In genomic region chr12:42588981-42589464, GRCh38 we compare ENCODE assay signal across 8 cellular contexts. TPM values are rescaled to one million over a fixed set of nuclear protein-coding genes. Genes with fewer than 3 reads are reported as not detected.
DNase-seq lines count a peak whose midpoint lies in the region; ATAC-seq, FAIRE-seq and TF ChIP-seq lines count a peak whose summit lies in the region.

No MANE protein-coding gene starts in this region.

- no peaks in the 10 kb centered on the region for H3K9me3 Mint-ChIP-seq in activated B cell treated with CpG ODN at 0.5 μM for 24 hours

- POLR2A ChIA-PET in activated B cell treated with CpG ODN at 0.5 μM for 24 hours (lab: Charles Lee), result interaction anchor here (0.7 kb wide), 1 partner anchor 20 kb away, joined by 3 read pairs; no protein-coding TSS in a partner anchor

- CTCF ChIA-PET in activated B cell treated with CpG ODN at 0.5 μM for 24 hours (lab: Charles Lee), result interaction anchor here (1.9 kb wide), 1 partner anchor 20 kb away, joined by 5 read pairs; no protein-coding TSS in a partner anchor

- intact Hi-C loops in activated B cell treated with CpG ODN at 0.5 μM for 24 hours (cut with micrococcal nuclease), result loop anchor here (2.0 kb wide), 1 partner anchor 104 kb away; no protein-coding TSS in a partner anchor

- no peak for TF ChIP-seq CTCF in activated B cell treated with CpG ODN at 0.5 μM for 24 hours (IDR thresholded peaks at IDR 0.05)
- peak in 1 of 3 donors; percentile 11 for TF ChIP-seq CTCF in omental fat pad (IDR thresholded peaks at IDR 0.05)

- H3K4me1 Mint-ChIP-seq in activated B cell treated with CpG ODN at 0.5 μM for 24 hours, result peaks cover 18% of the 10 kb centered on the region

- TF ChIP-seq POLR2A in H54 (IDR thresholded peaks at IDR 0.05; ENCODE audit: low read depth, low read length), result no peak

- peak; percentile 64 for DNase-seq in Daoy (ENCODE audit: low read depth)
- peak; percentile 41 for DNase-seq in HuH-7 (ENCODE audit: low spot score)
- peak; percentile 22 for DNase-seq in activated B cell treated with CpG ODN at 0.5 μM for 24 hours
- peak; percentile 7 for DNase-seq in germinal center (ENCODE audit: low spot score)
- no peak for DNase-seq in omental fat pad (ENCODE audit: low spot score)
- no peak for DNase-seq in HPDE6-E6E7 (ENCODE audit: extremely low spot score)
- no peak for DNase-seq in H54 (ENCODE audit: insufficient read length, low spot score)

- H3K27ac Mint-ChIP-seq in activated B cell treated with CpG ODN at 0.5 μM for 24 hours, result no peak overlapping the region

- H3K27me3 Mint-ChIP-seq in activated B cell treated with CpG ODN at 0.5 μM for 24 hours, result peaks cover 55% of the 10 kb centered on the region

- ATAC-seq in GM21390 (IDR thresholded peaks at IDR 0.05; ENCODE audit: unreplicated experiment), result peak; percentile 23
- peak; percentile 37 for ATAC-seq in activated B cell treated with CpG ODN at 0.5 μM for 24 hours (ENCODE audit: low read depth)
- peak; percentile 13 for ATAC-seq in omental fat pad (ENCODE audit: low FRiP score)

- H3K4me3 Mint-ChIP-seq in activated B cell treated with CpG ODN at 0.5 μM for 24 hours, result peak overlapping the region; percentile 84

- H3K36me3 Mint-ChIP-seq in activated B cell treated with CpG ODN at 0.5 μM for 24 hours (ENCODE audit: low read depth), result no peaks in the 10 kb centered on the region

- no peak for FAIRE-seq in H54 (lab: Jason Lieb, UNC)

RNA-seq across cellular contexts. Expression of gene PRICKLE1, which starts 0.5 kb away (rescaled TPM):
- total RNA-seq in Daoy (2014; rRNA removed; shearing (Covaris generic)), result 2.4 and 13.2 TPM in 2 replicates
- total RNA-seq in activated B cell treated with CpG ODN at 0.5 μM for 24 hours (4.5 and 5.4 TPM in 2 replicates), omental fat pad (10 to 100 TPM in 1 of 4 donors, 1 to 10 TPM in 3; 7.2 to 10.9 (median 9.3) TPM)

Comparison
In these comparisons a context has a peak if more than half of its experiments do, and no peak if none do; other contexts are left out.
1. DNase-seq: peak in Daoy (single experiment), HuH-7 (single experiment), activated B cell treated with CpG ODN at 0.5 μM for 24 hours (single experiment) and germinal center (single experiment); none in omental fat pad (single experiment), HPDE6-E6E7 (single experiment) and H54 (single experiment).
2. Peak in every context shown above with its lines, with median percentiles within 50 percentile points of each other: ATAC-seq.